ENCODE assay signal across 8 cellular contexts in genomic region chr11:810040-810567, GRCh38. TPM values are rescaled to one million over a fixed set of nuclear protein-coding genes. Genes with fewer than 3 reads are reported as not detected.
DNase-seq lines count a peak whose midpoint lies in the region; FAIRE-seq and TF ChIP-seq lines count a peak whose summit lies in the region.

No MANE protein-coding gene starts in this region.

- peak overlapping the region; percentile 99 for H3K4me2 ChIP-seq in SK-N-SH

- peaks cover 27 to 28% of the 10 kb centered on the region in 2 experiments for H3K36me3 ChIP-seq in SK-N-SH (replicated peaks in 1 of 2; ENCODE audit: control insufficient read depth in 1 of 2, insufficient read depth in 2 of 2, low read length in 1 of 2)

- DNase-seq in activated CD4-positive, alpha-beta T cell treated with anti-CD3 and anti-CD28 coated beads, Interleukin-2, amount 10 ng/mL, durations not matched to agents 7 days and 5 days: no peak
- DNase-seq in activated CD4-positive, alpha-beta T cell treated with anti-CD3 and anti-CD28 coated beads for 48 hours: no peak
- DNase-seq in SK-N-SH (no peak), fibroblast of the aortic adventitia (ENCODE audit: low read depth) (no peak), skeletal muscle cell (ENCODE audit: low read depth) (no peak), inferior parietal cortex (ENCODE audit: extremely low spot score) (no peak), mesenteric fat pad (ENCODE audit: low spot score) (no peak), urothelium cell line (ENCODE audit: low spot score) (no peak)

- TF ChIP-seq RAD21 in SK-N-SH (IDR thresholded peaks at IDR 0.05; ENCODE audit: low read length): no peak

- peaks cover 8 to 19% of the 10 kb centered on the region in 2 experiments; a peak in 2 of 4 replicates for H3K4me1 ChIP-seq in SK-N-SH (ENCODE audit: control insufficient read depth in 1 of 2, insufficient read depth in 2 of 2, low read depth in 1 of 2, low read length in 1 of 2)

- peak overlapping the region; percentile 97 to 98 for H3K27ac ChIP-seq in SK-N-SH (ENCODE audit: low read depth in 2 of 2, low read length in 1 of 2)

- POLR2A ChIA-PET in activated CD4-positive, alpha-beta T cell treated with anti-CD3 and anti-CD28 coated beads, Interleukin-2, amount 10 ng/mL, durations not matched to agents 7 days and 5 days (lab: Charles Lee): interaction anchor here (0.8 kb wide), 1 partner anchor 9 kb away, joined by 3 read pairs; no protein-coding TSS in a partner anchor
- POLR2A ChIA-PET in SK-N-SH (lab: Yijun Ruan, JAX): interaction anchor here (0.7 to 2.2 kb wide), 8 partner anchors 9 to 50 kb away, joined by 4 to 34 read pairs (median 6); partner anchors contain the start of genes CD151, CEND1, PNPLA2 and TSPAN4

- WGBS in SK-N-SH (ENCODE audit: low lambda C conversion rate): 0% methylated on average over 8 of the region's 55 CpGs

- H3K27me3 ChIP-seq in SK-N-SH (ENCODE audit: insufficient read depth): no peaks in the 10 kb centered on the region

- H4K20me1 ChIP-seq in SK-N-SH (ENCODE audit: insufficient read depth): peaks cover 30% of the 10 kb centered on the region

- TF ChIP-seq CTCF in SK-N-SH (IDR thresholded peaks at IDR 0.05) (no peak), fibroblast of the aortic adventitia (IDR thresholded peaks at IDR 0.05; ENCODE audit: insufficient read depth, low read length) (no peak)

- peak overlapping the region; percentile 98 for H3K27ac Mint-ChIP-seq in activated CD4-positive, alpha-beta T cell treated with anti-CD3 and anti-CD28 coated beads, Interleukin-2, amount 10 ng/mL, durations not matched to agents 7 days and 5 days

- peaks cover 46% of the 10 kb centered on the region for H3K4me1 Mint-ChIP-seq in activated CD4-positive, alpha-beta T cell treated with anti-CD3 and anti-CD28 coated beads, Interleukin-2, amount 10 ng/mL, durations not matched to agents 7 days and 5 days

- no peaks in the 10 kb centered on the region for H3K27me3 Mint-ChIP-seq in activated CD4-positive, alpha-beta T cell treated with anti-CD3 and anti-CD28 coated beads, Interleukin-2, amount 10 ng/mL, durations not matched to agents 7 days and 5 days

- CTCF ChIA-PET in activated CD4-positive, alpha-beta T cell treated with anti-CD3 and anti-CD28 coated beads, Interleukin-2, amount 10 ng/mL, durations not matched to agents 7 days and 5 days (lab: Charles Lee): interaction anchor here (2.0 to 2.2 kb wide), 2 partner anchors 8 to 9 kb away, joined by 6 to 12 read pairs; partner anchors contain the start of gene PNPLA2
- CTCF ChIA-PET in SK-N-SH (lab: Yijun Ruan, JAX): interaction anchor here (0.8 to 1.0 kb wide), 2 partner anchors 18 to 82 kb away, joined by 3 to 4 read pairs; no protein-coding TSS in a partner anchor

- H3F3A ChIP-seq in SK-N-SH (replicated peaks; ENCODE audit: insufficient read depth): peaks cover 42% of the 10 kb centered on the region

- peaks cover 26% of the 10 kb centered on the region for H3K36me3 Mint-ChIP-seq in activated CD4-positive, alpha-beta T cell treated with anti-CD3 and anti-CD28 coated beads, Interleukin-2, amount 10 ng/mL, durations not matched to agents 7 days and 5 days (ENCODE audit: low read depth)

- peak overlapping the region; percentile 81 to 97 for H3K4me3 ChIP-seq in SK-N-SH (ENCODE audit: low read depth in 2 of 2, low read length in 1 of 2)
- H3K4me3 ChIP-seq in fibroblast of the aortic adventitia (ENCODE audit: low read depth, low read length): peak overlapping the region; percentile 88
- peak overlapping the region; percentile 97 for H3K4me3 ChIP-seq in skeletal muscle cell (ENCODE audit: low read depth, low read length)

- H3K9me3 ChIP-seq in SK-N-SH: no peaks in the 10 kb centered on the region

- no peaks in the 10 kb centered on the region for H3K9me3 Mint-ChIP-seq in activated CD4-positive, alpha-beta T cell treated with anti-CD3 and anti-CD28 coated beads, Interleukin-2, amount 10 ng/mL, durations not matched to agents 7 days and 5 days

- H2AFZ ChIP-seq in SK-N-SH (ENCODE audit: low read depth): no peak overlapping the region

- no peak for TF ChIP-seq EP300 in SK-N-SH (IDR thresholded peaks at IDR 0.05; ENCODE audit: borderline replicate concordance in 1 of 2, low read depth in 1 of 2, low read length in 1 of 2)

- H3K4me3 Mint-ChIP-seq in activated CD4-positive, alpha-beta T cell treated with anti-CD3 and anti-CD28 coated beads, Interleukin-2, amount 10 ng/mL, durations not matched to agents 7 days and 5 days: peak overlapping the region; percentile 90

- no peak for FAIRE-seq in urothelium cell line (lab: Jason Lieb, UNC)

- H3K9ac ChIP-seq in SK-N-SH: peak overlapping the region; percentile 97

- peaks cover 68% of the 10 kb centered on the region for H3K79me2 ChIP-seq in SK-N-SH (ENCODE audit: insufficient read depth)

- no peaks in the 10 kb centered on the region for H3K9me2 ChIP-seq in SK-N-SH

TF ChIP-seq in SK-N-SH, 30 proteins besides CTCF, POLR2A, EP300 and RAD21:
- TF ChIP-seq, protein P1, sequence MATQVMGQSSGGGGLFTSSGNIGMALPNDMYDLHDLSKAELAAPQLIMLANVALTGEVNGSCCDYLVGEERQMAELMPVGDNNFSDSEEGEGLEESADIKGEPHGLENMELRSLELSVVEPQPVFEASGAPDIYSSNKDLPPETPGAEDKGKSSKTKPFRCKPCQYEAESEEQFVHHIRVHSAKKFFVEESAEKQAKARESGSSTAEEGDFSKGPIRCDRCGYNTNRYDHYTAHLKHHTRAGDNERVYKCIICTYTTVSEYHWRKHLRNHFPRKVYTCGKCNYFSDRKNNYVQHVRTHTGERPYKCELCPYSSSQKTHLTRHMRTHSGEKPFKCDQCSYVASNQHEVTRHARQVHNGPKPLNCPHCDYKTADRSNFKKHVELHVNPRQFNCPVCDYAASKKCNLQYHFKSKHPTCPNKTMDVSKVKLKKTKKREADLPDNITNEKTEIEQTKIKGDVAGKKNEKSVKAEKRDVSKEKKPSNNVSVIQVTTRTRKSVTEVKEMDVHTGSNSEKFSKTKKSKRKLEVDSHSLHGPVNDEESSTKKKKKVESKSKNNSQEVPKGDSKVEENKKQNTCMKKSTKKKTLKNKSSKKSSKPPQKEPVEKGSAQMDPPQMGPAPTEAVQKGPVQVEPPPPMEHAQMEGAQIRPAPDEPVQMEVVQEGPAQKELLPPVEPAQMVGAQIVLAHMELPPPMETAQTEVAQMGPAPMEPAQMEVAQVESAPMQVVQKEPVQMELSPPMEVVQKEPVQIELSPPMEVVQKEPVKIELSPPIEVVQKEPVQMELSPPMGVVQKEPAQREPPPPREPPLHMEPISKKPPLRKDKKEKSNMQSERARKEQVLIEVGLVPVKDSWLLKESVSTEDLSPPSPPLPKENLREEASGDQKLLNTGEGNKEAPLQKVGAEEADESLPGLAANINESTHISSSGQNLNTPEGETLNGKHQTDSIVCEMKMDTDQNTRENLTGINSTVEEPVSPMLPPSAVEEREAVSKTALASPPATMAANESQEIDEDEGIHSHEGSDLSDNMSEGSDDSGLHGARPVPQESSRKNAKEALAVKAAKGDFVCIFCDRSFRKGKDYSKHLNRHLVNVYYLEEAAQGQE (IDR thresholded peaks at IDR 0.05; ENCODE audit: low read depth, low read length): peak; percentile 41; the same call in 1 of the 2 replicates
- no peak for TF ChIP-seq TEAD4 (IDR thresholded peaks at IDR 0.05; ENCODE audit: borderline replicate concordance, insufficient read depth)
- TF ChIP-seq TCF12 (IDR thresholded peaks at IDR 0.05): no peak
- TF ChIP-seq CHD2 (IDR thresholded peaks at IDR 0.05; ENCODE audit: low read length, partially characterized antibody): no peak
- no peak for TF ChIP-seq SMC3 (IDR thresholded peaks at IDR 0.05; ENCODE audit: low read depth, low read length)
- peak; percentile 2; the same call in 1 of the 2 replicates for TF ChIP-seq SIN3A (IDR thresholded peaks at IDR 0.05; ENCODE audit: borderline replicate concordance, low read depth, low read length)

RNA-seq across cellular contexts. Expression of gene RPLP2, which starts 0.3 kb away (rescaled TPM):
- total RNA-seq in activated CD4-positive, alpha-beta T cell treated with anti-CD3 and anti-CD28 coated beads, Interleukin-2, amount 10 ng/mL, durations not matched to agents 7 days and 5 days: 1,000 to 10,000 TPM; 1,927 to 2,229 TPM
- 390 and 799 TPM in 2 replicates for polyA plus RNA-seq in SK-N-SH (2012; rRNA removed)
- polyA plus RNA-seq in SK-N-SH (2012; cell fraction: cytosol; rRNA removed): 554 and 966 TPM in 2 replicates
- 280 and 461 TPM in 2 replicates for polyA plus RNA-seq in SK-N-SH (2012; cell fraction: nucleus; rRNA removed)
- total RNA-seq in fibroblast of the aortic adventitia (ENCODE audit: low replicate concordance) (99.4 and 841 TPM in 2 replicates), mesenteric fat pad (2,673 TPM)

RNA-seq across cellular contexts. Expression of gene PIDD1, which starts 5.1 kb away (rescaled TPM):
- 10 to 100 TPM; 47.9 to 60.4 TPM for total RNA-seq in activated CD4-positive, alpha-beta T cell treated with anti-CD3 and anti-CD28 coated beads, Interleukin-2, amount 10 ng/mL, durations not matched to agents 7 days and 5 days
- polyA plus RNA-seq in SK-N-SH (2012; rRNA removed): 25.5 and 27.4 TPM in 2 replicates
- polyA plus RNA-seq in SK-N-SH (2012; cell fraction: cytosol; rRNA removed): 4.7 and 7.9 TPM in 2 replicates
- 191 and 281 TPM in 2 replicates for polyA plus RNA-seq in SK-N-SH (2012; cell fraction: nucleus; rRNA removed)
- total RNA-seq in fibroblast of the aortic adventitia (ENCODE audit: low replicate concordance) (6.3 and 8.8 TPM in 2 replicates), mesenteric fat pad (10.2 TPM)

RNA-seq across cellular contexts. Expression of gene PNPLA2, which starts 8.6 kb away (rescaled TPM):
- 10 to 100 TPM; 68.9 to 71.9 TPM for total RNA-seq in activated CD4-positive, alpha-beta T cell treated with anti-CD3 and anti-CD28 coated beads, Interleukin-2, amount 10 ng/mL, durations not matched to agents 7 days and 5 days
- 47.7 and 60.3 TPM in 2 replicates for polyA plus RNA-seq in SK-N-SH (2012; rRNA removed)
- polyA plus RNA-seq in SK-N-SH (2012; cell fraction: cytosol; rRNA removed): 24.0 and 41.7 TPM in 2 replicates
- polyA plus RNA-seq in SK-N-SH (2012; cell fraction: nucleus; rRNA removed): 222 and 344 TPM in 2 replicates
- 20.0 and 27.7 TPM in 2 replicates for total RNA-seq in fibroblast of the aortic adventitia (ENCODE audit: low replicate concordance)
- total RNA-seq in mesenteric fat pad: 1,877 TPM

RNA-seq across cellular contexts. Expression of gene SLC25A22, which starts 12.0 kb away (rescaled TPM):
- total RNA-seq in activated CD4-positive, alpha-beta T cell treated with anti-CD3 and anti-CD28 coated beads, Interleukin-2, amount 10 ng/mL, durations not matched to agents 7 days and 5 days: 10 to 100 TPM; 45.9 to 49.1 TPM
- 40.2 and 50.9 TPM in 2 replicates for polyA plus RNA-seq in SK-N-SH (2012; rRNA removed)
- polyA plus RNA-seq in SK-N-SH (2012; cell fraction: cytosol; rRNA removed): 20.4 and 33.0 TPM in 2 replicates
- polyA plus RNA-seq in SK-N-SH (2012; cell fraction: nucleus; rRNA removed): 136 and 178 TPM in 2 replicates
- total RNA-seq in fibroblast of the aortic adventitia (ENCODE audit: low replicate concordance) (16.7 and 17.6 TPM in 2 replicates), mesenteric fat pad (26.3 TPM)

RNA-seq across cellular contexts. Expression of gene CRACR2B, which starts 17.6 kb away (rescaled TPM):
- 1 to 10 TPM; 7.7 to 8.1 TPM for total RNA-seq in activated CD4-positive, alpha-beta T cell treated with anti-CD3 and anti-CD28 coated beads, Interleukin-2, amount 10 ng/mL, durations not matched to agents 7 days and 5 days
- polyA plus RNA-seq in SK-N-SH (2012; rRNA removed): 0.94 and 1.1 TPM in 2 replicates
- 0.21 and 0.28 TPM in 2 replicates for polyA plus RNA-seq in SK-N-SH (2012; cell fraction: cytosol; rRNA removed)
- polyA plus RNA-seq in SK-N-SH (2012; cell fraction: nucleus; rRNA removed): 3.8 and 5.0 TPM in 2 replicates
- total RNA-seq in fibroblast of the aortic adventitia (ENCODE audit: low replicate concordance): 1.3 and 1.8 TPM in 2 replicates
- total RNA-seq in mesenteric fat pad: 6.8 TPM

Comparison
In these comparisons a context has a peak if more than half of its experiments do, and no peak if none do; other contexts are left out.
1. RNA of gene PNPLA2, which starts 8.6 kb away (total RNA-seq): 1,877 TPM in mesenteric fat pad (single experiment); 68.9 to 71.9 TPM in activated CD4-positive, alpha-beta T cell treated with anti-CD3 and anti-CD28 coated beads, Interleukin-2, amount 10 ng/mL, durations not matched to agents 7 days and 5 days and 20.0 to 27.7 TPM in fibroblast of the aortic adventitia; every median in the first group is over 10 times any median in the second.
2. Peak in every context shown above with its lines, with median percentiles within 50 percentile points of each other: H3K4me3 ChIP-seq.